ENCODE assay signal across 8 cellular contexts in genomic region chr17:72556944-72557826, GRCh38.
DNase-seq lines count a peak whose midpoint lies in the region; ATAC-seq and TF ChIP-seq lines count a peak whose summit lies in the region.

No MANE protein-coding gene starts in this region.

- no peaks in the 10 kb centered on the region for H3K36me3 ChIP-seq in effector memory CD4-positive, alpha-beta T cell (ENCODE audit: control insufficient read depth, insufficient read depth, low read length)
- no peaks in the 10 kb centered on the region for H3K36me3 ChIP-seq in mucosa of descending colon (ENCODE audit: low read depth)

- POLR2A ChIA-PET in activated CD4-positive, alpha-beta memory T cell treated with anti-CD3 and anti-CD28 coated beads, Interleukin-2, amount 10 ng/mL, durations not matched to agents 7 days and 5 days (lab: Charles Lee): interaction anchor here (0.9 to 2.0 kb wide), 5 partner anchors 23 to 170 kb away, joined by 3 to 15 read pairs (median 3); no protein-coding TSS in a partner anchor

- ATAC-seq in GM18505 (IDR thresholded peaks at IDR 0.05; ENCODE audit: unreplicated experiment) (peak; percentile 55), HG03565 (IDR thresholded peaks at IDR 0.05; ENCODE audit: unreplicated experiment) (peak; percentile 56), mucosa of descending colon (peak; percentile 57)

- peak; percentile 92 for TF ChIP-seq CTCF in 22Rv1 (IDR thresholded peaks at IDR 0.05)
- peak; percentile 58 for TF ChIP-seq CTCF in mucosa of descending colon (IDR thresholded peaks at IDR 0.05)

- H3K27me3 ChIP-seq in effector memory CD4-positive, alpha-beta T cell (replicated peaks; ENCODE audit: control insufficient read depth, insufficient read depth, low read length, poor library complexity, severe bottlenecking): no peaks in the 10 kb centered on the region

- no peak overlapping the region for H3K27ac Mint-ChIP-seq in activated CD4-positive, alpha-beta memory T cell treated with anti-CD3 and anti-CD28 coated beads, Interleukin-2, amount 10 ng/mL, durations not matched to agents 7 days and 5 days

- H3K4me3 Mint-ChIP-seq in activated CD4-positive, alpha-beta memory T cell treated with anti-CD3 and anti-CD28 coated beads, Interleukin-2, amount 10 ng/mL, durations not matched to agents 7 days and 5 days: no peak overlapping the region

- no peaks in the 10 kb centered on the region for H3K9me3 Mint-ChIP-seq in activated CD4-positive, alpha-beta memory T cell treated with anti-CD3 and anti-CD28 coated beads, Interleukin-2, amount 10 ng/mL, durations not matched to agents 7 days and 5 days

- H3K27ac ChIP-seq in 22Rv1: peak overlapping the region; percentile 47
- H3K27ac ChIP-seq in effector memory CD4-positive, alpha-beta T cell (ENCODE audit: insufficient read depth, low read length, poor library complexity, severe bottlenecking): no peak overlapping the region

- intact Hi-C loops in mucosa of descending colon (cut with DNase I, micrococcal nuclease): loop anchor here in 1 of 2 donors (10.0 kb wide), 1 partner anchor 168 kb away; no protein-coding TSS in a partner anchor

- no peaks in the 10 kb centered on the region for H3K9me3 ChIP-seq in effector memory CD4-positive, alpha-beta T cell (ENCODE audit: control insufficient read depth, low read length)
- no peaks in the 10 kb centered on the region for H3K9me3 ChIP-seq in mucosa of descending colon

- no peaks in the 10 kb centered on the region for H3K27me3 Mint-ChIP-seq in activated CD4-positive, alpha-beta memory T cell treated with anti-CD3 and anti-CD28 coated beads, Interleukin-2, amount 10 ng/mL, durations not matched to agents 7 days and 5 days

- no peaks in the 10 kb centered on the region for H3K4me1 ChIP-seq in effector memory CD4-positive, alpha-beta T cell (ENCODE audit: control insufficient read depth, insufficient read depth, low read length, poor library complexity, severe bottlenecking)
- peaks cover 10% of the 10 kb centered on the region for H3K4me1 ChIP-seq in mucosa of descending colon (ENCODE audit: low read depth)

- no peak for TF ChIP-seq POLR2A in GM18505 (IDR thresholded peaks at IDR 0.05; ENCODE audit: borderline replicate concordance, extremely low read depth, insufficient read depth, insufficient read length)

- DNase-seq in NCI-H82 treated with DMSO at 0.1 percent for 48 hours (lab: John Stamatoyannopoulos, UW; ENCODE audit: unreplicated experiment) (peak; percentile 43), mucosa of descending colon (peak in 2 of 3 donors; percentile 68 to 77)
- peak; percentile 77 for DNase-seq in activated CD4-positive, alpha-beta memory T cell treated with anti-CD3 and anti-CD28 coated beads, Interleukin-2, amount 10 ng/mL, durations not matched to agents 7 days and 5 days
- peak in 2 of 3 donors; percentile 7 to 13 for DNase-seq in effector memory CD4-positive, alpha-beta T cell
- peak; percentile 47 for DNase-seq in stimulated activated naive CD4-positive, alpha-beta T cell treated with Interleukin-2 at 50 U/mL for 16 hours (lab: John Stamatoyannopoulos, UW)

- CTCF ChIA-PET in activated CD4-positive, alpha-beta memory T cell treated with anti-CD3 and anti-CD28 coated beads, Interleukin-2, amount 10 ng/mL, durations not matched to agents 7 days and 5 days (lab: Charles Lee): interaction anchor here (0.6 to 9.6 kb wide), 75 partner anchors 8 to 1153 kb away, joined by 3 to 393 read pairs (median 4); partner anchors contain the start of gene SSTR2

- H3K4me1 Mint-ChIP-seq in activated CD4-positive, alpha-beta memory T cell treated with anti-CD3 and anti-CD28 coated beads, Interleukin-2, amount 10 ng/mL, durations not matched to agents 7 days and 5 days: peaks cover 4% of the 10 kb centered on the region

- H3K4me3 ChIP-seq in effector memory CD4-positive, alpha-beta T cell (ENCODE audit: insufficient read depth, low read depth, low read length, poor library complexity, severe bottlenecking): no peak overlapping the region
- no peak overlapping the region for H3K4me3 ChIP-seq in mucosa of descending colon

- H3K36me3 Mint-ChIP-seq in activated CD4-positive, alpha-beta memory T cell treated with anti-CD3 and anti-CD28 coated beads, Interleukin-2, amount 10 ng/mL, durations not matched to agents 7 days and 5 days (ENCODE audit: low read depth): no peaks in the 10 kb centered on the region

Comparison
In these comparisons a context has a peak if more than half of its experiments do, and no peak if none do; other contexts are left out.
1. DNase-seq: peak in every context shown above with its lines; median percentile 77 in activated CD4-positive, alpha-beta memory T cell treated with anti-CD3 and anti-CD28 coated beads, Interleukin-2, amount 10 ng/mL, durations not matched to agents 7 days and 5 days; 72 in mucosa of descending colon; 47 in stimulated activated naive CD4-positive, alpha-beta T cell treated with Interleukin-2 at 50 U/mL for 16 hours; 43 in NCI-H82 treated with DMSO at 0.1 percent for 48 hours; 10 in effector memory CD4-positive, alpha-beta T cell.